9 cellular contexts compared by ENCODE assay signal in genomic region chr5:177312649-177313181, GRCh38. TPM values are rescaled to one million over a fixed set of nuclear protein-coding genes. Genes with fewer than 3 reads are reported as not detected.
DNase-seq lines count a peak whose midpoint lies in the region; ATAC-seq and TF ChIP-seq lines count a peak whose summit lies in the region.
"Had no signal": no experiment of that assay in that cellular context is flagged by ENCODE, and none has a peak within 500 bp of the region (broad histone marks: within the 10 kb centered on the region; RNA-seq: fewer than 3 reads in every experiment).

No MANE protein-coding gene starts in this region.

- H3K27ac Mint-ChIP-seq in activated CD4-positive, alpha-beta memory T cell treated with anti-CD3 and anti-CD28 coated beads, Interleukin-2, amount 10 ng/mL, durations not matched to agents 7 days and 5 days = peak overlapping the region; percentile 89

- no peak overlapping the region for H3K18ac ChIP-seq in IMR-90 (ENCODE audit: low read depth, low read length)

- H3K23ac ChIP-seq in IMR-90 (ENCODE audit: low read depth, low read length) = 0 out of 2 replicates have a peak overlapping the region, but pooled peaks have one; percentile 17

- H4K91ac ChIP-seq in IMR-90 (ENCODE audit: insufficient read depth, low read depth, low read length) = peak overlapping the region; percentile 84

- CTCF ChIA-PET in IMR-90 (lab: Yijun Ruan, JAX) = no interaction called here
- CTCF ChIA-PET in activated CD4-positive, alpha-beta memory T cell treated with anti-CD3 and anti-CD28 coated beads, Interleukin-2, amount 10 ng/mL, durations not matched to agents 7 days and 5 days (lab: Charles Lee) = interaction anchor here (0.6 to 2.7 kb wide), 22 partner anchors 9 to 201 kb away, joined by 3 to 24 read pairs (median 6); partner anchors contain the start of genes LMAN2, PDLIM7, PRELID1 and RAB24

- no peaks in the 10 kb centered on the region for H3K9me3 Mint-ChIP-seq in activated CD4-positive, alpha-beta memory T cell treated with anti-CD3 and anti-CD28 coated beads, Interleukin-2, amount 10 ng/mL, durations not matched to agents 7 days and 5 days

- peaks cover 38% of the 10 kb centered on the region for H3K36me3 Mint-ChIP-seq in activated CD4-positive, alpha-beta memory T cell treated with anti-CD3 and anti-CD28 coated beads, Interleukin-2, amount 10 ng/mL, durations not matched to agents 7 days and 5 days (ENCODE audit: low read depth)

- H3K36me3 ChIP-seq in IMR-90 (ENCODE audit: control insufficient read depth, insufficient read depth, low read length) = no peaks in the 10 kb centered on the region; the same call in 1 of the 2 replicates
- no peaks in the 10 kb centered on the region for H3K36me3 ChIP-seq in thoracic aorta
- H3K36me3 ChIP-seq: right lobe of liver had no signal

- no peak overlapping the region for H3K4me3 ChIP-seq in IMR-90 (ENCODE audit: insufficient read depth, low read depth, low read length)
- H3K4me3 ChIP-seq in thoracic aorta = peak overlapping the region; percentile 90

- no peak overlapping the region for H4K5ac ChIP-seq in IMR-90 (ENCODE audit: low read depth, low read length)

- H2BK20ac ChIP-seq in IMR-90 (ENCODE audit: low read depth, low read length) = no peak overlapping the region

- H4K20me1 ChIP-seq in IMR-90 (ENCODE audit: insufficient read depth, low read length) = peaks cover 33% of the 10 kb centered on the region

- peak overlapping the region; percentile 25; the same call in 1 of the 2 replicates for H3K4me2 ChIP-seq in IMR-90 (ENCODE audit: low read depth, low read length)

- dilution Hi-C loops in IMR-90 (cut with HindIII; ENCODE audit: low sequenced_read_pairs, unreplicated experiment) = no loop called here

- DNase-seq in activated gamma-delta T cell treated with Interleukin-2 at 50 U/mL for 16 hours (peak; percentile 18), activated gamma-delta T cell (lab: John Stamatoyannopoulos, UW) (no peak), IMR-90 (no peak), iPS-NIHi11 (ENCODE audit: low spot score) (peak; percentile 42), thoracic aorta (ENCODE audit: low spot score) (no peak), cerebellar nuclear complex (lab: John Stamatoyannopoulos, UW) (no peak)
- DNase-seq in activated CD4-positive, alpha-beta memory T cell treated with anti-CD3 and anti-CD28 coated beads, Interleukin-2, amount 10 ng/mL, durations not matched to agents 7 days and 5 days = peak; percentile 72

- H2BK120ac ChIP-seq in IMR-90 (ENCODE audit: low read depth, low read length) = 0 out of 2 replicates have a peak overlapping the region, but pooled peaks have one; percentile 16

- peak overlapping the region; percentile 34 for H3K4ac ChIP-seq in IMR-90 (ENCODE audit: low read depth, low read length)

- no peaks in the 10 kb centered on the region for H3K27me3 Mint-ChIP-seq in activated CD4-positive, alpha-beta memory T cell treated with anti-CD3 and anti-CD28 coated beads, Interleukin-2, amount 10 ng/mL, durations not matched to agents 7 days and 5 days

- no peak for TF ChIP-seq CTCF in IMR-90 (conservative IDR thresholded peaks at IDR 0.05; ENCODE audit: low read depth, low read length)
- TF ChIP-seq CTCF in thoracic aorta (IDR thresholded peaks at IDR 0.05) = no peak

- TF ChIP-seq RAD21 in IMR-90 (IDR thresholded peaks at IDR 0.05; ENCODE audit: low read length) = no peak

- no peak overlapping the region for H3K56ac ChIP-seq in IMR-90 (ENCODE audit: extremely low read depth, insufficient read depth, low read length)

- peak; percentile 28 for ATAC-seq in GM21619 (IDR thresholded peaks at IDR 0.05; ENCODE audit: unreplicated experiment)
- ATAC-seq in IMR-90 (ENCODE audit: low read depth) = peak; percentile 2
- no peak for ATAC-seq in thoracic aorta (ENCODE audit: insufficient number of reproducible peaks, low FRiP score, low read depth)

- H2BK5ac ChIP-seq in IMR-90 (ENCODE audit: low read depth, low read length, poor library complexity, severe bottlenecking) = peak overlapping the region; percentile 2

- peak overlapping the region; percentile 79 for H2AFZ ChIP-seq in IMR-90 (replicated peaks; ENCODE audit: low read length, poor library complexity)

- H2BK15ac ChIP-seq in IMR-90 (ENCODE audit: low read depth, low read length) = no peak overlapping the region

- peak overlapping the region; percentile 88 for H2AK9ac ChIP-seq in IMR-90 (replicated peaks; ENCODE audit: low read depth, low read length, poor library complexity)

- POLR2A ChIA-PET in IMR-90 (lab: Charles Lee; ENCODE audit: unreplicated experiment) = no interaction called here
- POLR2A ChIA-PET in activated CD4-positive, alpha-beta memory T cell treated with anti-CD3 and anti-CD28 coated beads, Interleukin-2, amount 10 ng/mL, durations not matched to agents 7 days and 5 days (lab: Charles Lee) = interaction anchor here (0.6 to 6.2 kb wide), 38 partner anchors 9 to 777 kb away, joined by 3 to 68 read pairs (median 5); partner anchors contain the start of genes GRK6, LMAN2, NSD1 and PRELID1

- H3K9me1 ChIP-seq in IMR-90 (ENCODE audit: insufficient read depth, low read length) = 0 out of 2 replicates have a peak, but pooled peaks cover 2% of the 10 kb centered on the region

- peak overlapping the region; percentile 67 for H2AK5ac ChIP-seq in IMR-90 (ENCODE audit: low read depth, low read length)

- H3K4me1 Mint-ChIP-seq in activated CD4-positive, alpha-beta memory T cell treated with anti-CD3 and anti-CD28 coated beads, Interleukin-2, amount 10 ng/mL, durations not matched to agents 7 days and 5 days = peaks cover 67% of the 10 kb centered on the region

- H3K27me3 ChIP-seq in IMR-90 (ENCODE audit: control insufficient read depth, insufficient read depth, low read length) (no peaks in the 10 kb centered on the region), thoracic aorta (replicated peaks; ENCODE audit: insufficient read depth) (no peaks in the 10 kb centered on the region)
- H3K27me3 ChIP-seq: right lobe of liver had no signal

- intact Hi-C loops in IMR-90 (cut with micrococcal nuclease) = no loop called here

- peaks cover 7% of the 10 kb centered on the region; the same call in 1 of the 2 replicates for H3K4me1 ChIP-seq in IMR-90 (ENCODE audit: control insufficient read depth, insufficient read depth, low read length)
- peaks cover 5 to 23% of the 10 kb centered on the region in 2 donors for H3K4me1 ChIP-seq in thoracic aorta (ENCODE audit: control insufficient read depth in 1 of 2, low read depth in 2 of 2)

- no peak for TF ChIP-seq POLR2A in IMR-90 (IDR thresholded peaks at IDR 0.05; ENCODE audit: low read depth, low read length)

- H3K9me3 ChIP-seq in IMR-90 (ENCODE audit: control insufficient read depth, insufficient read depth, low read length) = no peaks in the 10 kb centered on the region
- H3K9me3 ChIP-seq in thoracic aorta = no peaks in the 10 kb centered on the region
- H3K9me3 ChIP-seq: right lobe of liver had no signal

- in situ Hi-C loops in IMR-90 (cut with MboI; ENCODE audit: low sequenced_read_pairs) = loop anchor here (5.0 kb wide), 1 partner anchor 135 kb away; the partner anchor contains the start of gene PRR7

- no TSS peak for BruUV-seq in IMR-90 (replicated peaks; lab: Mats Ljungman, UMichigan)

- H3K79me1 ChIP-seq in IMR-90 (ENCODE audit: low read depth in 1 of 2, low read length in 2 of 2) = peaks cover 9 to 47% of the 10 kb centered on the region in 2 experiments; a peak in 3 of 4 replicates

- 17% methylated on average over 9 of the region's 19 CpGs; no CpG with 5 or more reads in 1 of the 2 experiments for WGBS in IMR-90 (ENCODE audit: extremely low coverage in 2 of 2, insufficient read length in 1 of 2), 2 experiments

- H3K14ac ChIP-seq in IMR-90 (replicated peaks; ENCODE audit: low read depth, low read length) = peak overlapping the region; percentile 48

- peak overlapping the region; percentile 32; the same call in 1 of the 2 replicates for H3K9ac ChIP-seq in IMR-90 (ENCODE audit: low read depth, low read length)

- H3K27ac ChIP-seq in IMR-90 (ENCODE audit: insufficient read depth, low read length) (peak overlapping the region; percentile 44; the same call in 1 of the 2 replicates), thoracic aorta (no peak overlapping the region)
- H3K27ac ChIP-seq: right lobe of liver had no signal

- peak overlapping the region; percentile 26 to 66 for H4K8ac ChIP-seq in IMR-90 (ENCODE audit: low read depth in 2 of 2, low read length in 2 of 2)

- peak overlapping the region; percentile 94 for H3K4me3 Mint-ChIP-seq in activated CD4-positive, alpha-beta memory T cell treated with anti-CD3 and anti-CD28 coated beads, Interleukin-2, amount 10 ng/mL, durations not matched to agents 7 days and 5 days

RNA-seq across cellular contexts. Expression of gene MXD3, which starts 1.0 kb away (rescaled TPM):
- 5.6 and 7.3 TPM in 2 replicates for total RNA-seq in IMR-90 (2012; rRNA removed)
- polyA plus RNA-seq in IMR-90 (2012; rRNA removed) = 12.9 and 14.5 TPM in 2 replicates
- 12.4 and 23.8 TPM in 2 replicates for polyA plus RNA-seq in IMR-90 (2012; cell fraction: cytosol; rRNA removed)
- 46.2 and 104 TPM in 2 replicates for polyA plus RNA-seq in IMR-90 (2012; cell fraction: nucleus; rRNA removed; ENCODE audit: low replicate concordance)
- total RNA-seq in activated CD4-positive, alpha-beta memory T cell treated with anti-CD3 and anti-CD28 coated beads, Interleukin-2, amount 10 ng/mL, durations not matched to agents 7 days and 5 days = 10 to 100 TPM; 74.1 to 75.0 TPM
- 10 to 100 TPM; 11.9 to 17.6 TPM for total RNA-seq in thoracic aorta

RNA-seq across cellular contexts. Expression of gene PRELID1, which starts 9.1 kb away (rescaled TPM):
- total RNA-seq in IMR-90 (2012; rRNA removed) (115 and 116 TPM in 2 replicates), thoracic aorta (10 to 100 TPM; 42.2 to 54.0 TPM)
- polyA plus RNA-seq in IMR-90 (2012; rRNA removed) = 239 and 277 TPM in 2 replicates
- 256 and 277 TPM in 2 replicates for polyA plus RNA-seq in IMR-90 (2012; cell fraction: cytosol; rRNA removed)
- polyA plus RNA-seq in IMR-90 (2012; cell fraction: nucleus; rRNA removed; ENCODE audit: low replicate concordance) = 79.4 and 122 TPM in 2 replicates
- 100 to 1,000 TPM; 153 to 156 TPM for total RNA-seq in activated CD4-positive, alpha-beta memory T cell treated with anti-CD3 and anti-CD28 coated beads, Interleukin-2, amount 10 ng/mL, durations not matched to agents 7 days and 5 days

RNA-seq across cellular contexts. Expression of gene RAB24, which starts 9.2 kb away (rescaled TPM):
- total RNA-seq in IMR-90 (2012; rRNA removed) (15.6 and 18.5 TPM in 2 replicates), thoracic aorta (10 to 100 TPM; 23.8 to 35.2 TPM)
- 60.8 and 71.1 TPM in 2 replicates for polyA plus RNA-seq in IMR-90 (2012; rRNA removed)
- polyA plus RNA-seq in IMR-90 (2012; cell fraction: cytosol; rRNA removed) = 84.6 and 99.1 TPM in 2 replicates
- polyA plus RNA-seq in IMR-90 (2012; cell fraction: nucleus; rRNA removed; ENCODE audit: low replicate concordance) = 302 and 389 TPM in 2 replicates
- total RNA-seq in activated CD4-positive, alpha-beta memory T cell treated with anti-CD3 and anti-CD28 coated beads, Interleukin-2, amount 10 ng/mL, durations not matched to agents 7 days and 5 days = 10 to 100 TPM; 43.0 to 46.6 TPM

RNA-seq across cellular contexts. Expression of gene LMAN2, which starts 38.8 kb away (rescaled TPM):
- 164 and 303 TPM in 2 replicates for total RNA-seq in IMR-90 (2012; rRNA removed)
- polyA plus RNA-seq in IMR-90 (2012; rRNA removed) = 251 and 253 TPM in 2 replicates
- polyA plus RNA-seq in IMR-90 (2012; cell fraction: cytosol; rRNA removed) = 241 and 386 TPM in 2 replicates
- polyA plus RNA-seq in IMR-90 (2012; cell fraction: nucleus; rRNA removed; ENCODE audit: low replicate concordance) = 123 and 180 TPM in 2 replicates
- total RNA-seq in activated CD4-positive, alpha-beta memory T cell treated with anti-CD3 and anti-CD28 coated beads, Interleukin-2, amount 10 ng/mL, durations not matched to agents 7 days and 5 days = 100 to 1,000 TPM; 145 to 149 TPM
- total RNA-seq in thoracic aorta = 100 to 1,000 TPM; 159 to 167 TPM

RNA-seq across cellular contexts. Expression of gene RGS14, which starts 45.0 kb away (rescaled TPM):
- total RNA-seq in IMR-90 (2012; rRNA removed) = 1.1 TPM in 2 replicates
- 6.5 and 7.6 TPM in 2 replicates for polyA plus RNA-seq in IMR-90 (2012; rRNA removed)
- 8.3 and 12.9 TPM in 2 replicates for polyA plus RNA-seq in IMR-90 (2012; cell fraction: cytosol; rRNA removed)
- polyA plus RNA-seq in IMR-90 (2012; cell fraction: nucleus; rRNA removed; ENCODE audit: low replicate concordance) = 12.4 and 21.2 TPM in 2 replicates
- total RNA-seq in activated CD4-positive, alpha-beta memory T cell treated with anti-CD3 and anti-CD28 coated beads, Interleukin-2, amount 10 ng/mL, durations not matched to agents 7 days and 5 days = 100 to 1,000 TPM; 103 to 107 TPM
- 10 to 100 TPM in 1 of 2 donors, 1 to 10 TPM in 1; 4.9 to 12.6 TPM for total RNA-seq in thoracic aorta

Comparison
In these comparisons a context has a peak if more than half of its experiments do, and no peak if none do; other contexts are left out.
1. DNase-seq: peak in activated gamma-delta T cell treated with Interleukin-2 at 50 U/mL for 16 hours (single experiment), activated CD4-positive, alpha-beta memory T cell treated with anti-CD3 and anti-CD28 coated beads, Interleukin-2, amount 10 ng/mL, durations not matched to agents 7 days and 5 days (single experiment) and iPS-NIHi11 (single experiment); none in activated gamma-delta T cell (single experiment), IMR-90 (single experiment), thoracic aorta (single experiment) and cerebellar nuclear complex (0 of 2).